19 cellular contexts compared by ENCODE assay signal in genomic region chr20:14672066-14672465, GRCh38.
DNase-seq lines count a peak whose midpoint lies in the region; ATAC-seq and TF ChIP-seq lines count a peak whose summit lies in the region.
"Had no signal": no experiment of that assay in that cellular context is flagged by ENCODE, and none has a peak within 500 bp of the region (broad histone marks: within the 10 kb centered on the region; RNA-seq: fewer than 3 reads in every experiment).

No MANE protein-coding gene starts in this region.

- H3K9me3 ChIP-seq in spleen = peaks cover 0 to 23% (median 6%) of the 10 kb centered on the region in 8 donors
- H3K9me3 ChIP-seq: MG63 had no signal

- no peaks in the 10 kb centered on the region for H3K4me1 ChIP-seq in spleen
- H3K4me1 ChIP-seq: SJSA1 had no signal

- DNase-seq in G401 (ENCODE audit: low spot score) = peak; percentile 61
- peak; percentile 11 for DNase-seq in NCI-H524 treated with DMSO at 0.1 percent for 48 hours (lab: John Stamatoyannopoulos, UW)
- peak; percentile 0 for DNase-seq in fibroblast of mammary gland (ENCODE audit: low read depth)
- DNase-seq in retinal pigment epithelial cell (ENCODE audit: low read depth) = peak; percentile 15
- no peak for DNase-seq in spleen
- no peak for DNase-seq in MV-4-11 (lab: John Stamatoyannopoulos, UW)
- DNase-seq: CD4-positive, CD25-positive, alpha-beta regulatory T cell; DMS79 treated with DMSO at 0.1 percent for 48 hours; MG63; NCI-H1048; NCI-H1417 treated with DMSO at 0.1 percent for 48 hours; NCI-H187; NCI-H748 treated with DMSO at 0.1 percent for 48 hours had no signal

- no peak overlapping the region for H3K27ac ChIP-seq in spleen
- H3K27ac ChIP-seq: SJSA1 had no signal

- no peak for TF ChIP-seq POLR2A in spleen (IDR thresholded peaks at IDR 0.05)

- H3K36me3 ChIP-seq in spleen = no peaks in the 10 kb centered on the region
- H3K36me3 ChIP-seq: MG63, SJSA1 had no signal

- in situ Hi-C loops in G401 (cut with HindIII; ENCODE audit: low sequenced_read_pairs) = no loop called here

- ATAC-seq in GM19324 (IDR thresholded peaks at IDR 0.05; ENCODE audit: low FRiP score, unreplicated experiment) = no peak
- ATAC-seq: HCT116, HepG2, K562, Right ventricle myocardium inferior had no signal

- H3K4me3 ChIP-seq in fibroblast of mammary gland (ENCODE audit: control insufficient read depth, low read depth, low read length) (no peak overlapping the region), retinal pigment epithelial cell (ENCODE audit: low read length) (no peak overlapping the region), spleen (no peak overlapping the region)
- H3K4me3 ChIP-seq: K562, MG63, SJSA1 had no signal

- intact Hi-C loops in spleen (cut with DNase I; ENCODE audit: low total_unique reads) = no loop called here

- WGBS in spleen, 5 donors = 65 to 78% (median 69%) methylated on average over 2 of the region's 2 CpGs

- no peaks in the 10 kb centered on the region for H3K27me3 ChIP-seq in spleen (replicated peaks in 1 of 7)
- H3K27me3 ChIP-seq: MG63, SJSA1 had no signal

- TF ChIP-seq CTCF in fibroblast of mammary gland (conservative IDR thresholded peaks at IDR 0.05; ENCODE audit: control insufficient read depth, insufficient read depth, low read depth, low read length) (no peak), retinal pigment epithelial cell (conservative IDR thresholded peaks at IDR 0.05; ENCODE audit: low read depth, low read length) (no peak), spleen (IDR thresholded peaks at IDR 0.05 in 8 of 11, conservative IDR thresholded peaks at IDR 0.05 in 3 of 11) (no peak)

Comparison
In these comparisons a context has a peak if more than half of its experiments do, and no peak if none do; other contexts are left out.
1. DNase-seq: peak in G401 (single experiment), NCI-H524 treated with DMSO at 0.1 percent for 48 hours (single experiment), fibroblast of mammary gland (single experiment) and retinal pigment epithelial cell (single experiment); none in spleen (single experiment) and MV-4-11 (single experiment).